In the genomic region with DNA sequence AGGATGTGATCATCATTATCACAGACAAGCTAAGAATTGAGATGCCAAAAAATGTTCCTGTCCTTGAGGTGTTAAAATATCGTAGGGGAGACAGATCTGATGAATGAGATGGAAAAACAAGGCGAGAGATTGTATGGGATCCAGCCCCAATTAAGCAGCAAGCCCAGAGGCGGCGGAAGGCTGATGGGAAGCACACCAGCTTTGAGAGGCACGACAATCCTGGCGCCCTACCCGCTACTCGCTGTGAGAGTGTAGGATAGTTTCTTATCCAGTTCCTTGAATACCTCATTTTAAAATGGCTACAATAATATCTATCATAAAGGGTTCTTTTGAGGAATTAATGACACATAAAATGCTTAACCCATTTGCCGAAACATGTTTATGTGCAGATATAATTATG, we compare ENCODE assay signal across 33 cellular contexts.
"Had no signal": no experiment of that assay in that cellular context is flagged by ENCODE, and none has a peak within 500 bp of the region (broad histone marks: within the 10 kb centered on the region; RNA-seq: fewer than 3 reads in every experiment).

No MANE protein-coding gene starts in this region.

- H3K27me3 Mint-ChIP-seq: activated CD4-positive, alpha-beta memory T cell treated with anti-CD3 and anti-CD28 coated beads, Interleukin-2, amount 10 ng/mL, durations not matched to agents 7 days and 5 days; activated T-cell treated with anti-CD3 and anti-CD28 coated beads, Interleukin-2, amount 50 U/mL, for 24 hours had no signal

- H3K27me3 ChIP-seq: ascending aorta, body of pancreas, MG63 had no signal

- H3K9me3 Mint-ChIP-seq: activated CD4-positive, alpha-beta memory T cell treated with anti-CD3 and anti-CD28 coated beads, Interleukin-2, amount 10 ng/mL, durations not matched to agents 7 days and 5 days; activated naive CD4-positive, alpha-beta T cell treated with anti-CD3 and anti-CD28 coated beads, Interleukin-2, amount 50 U/mL, for 24 hours; activated naive CD8-positive, alpha-beta T cell treated with anti-CD3 and anti-CD28 coated beads, Interleukin-2, amount 10 ng/mL, durations not matched to agents 7 days and 5 days; activated T-cell treated with anti-CD3 and anti-CD28 coated beads, Interleukin-2, amount 50 U/mL, for 24 hours; activated T-helper 2 cell treated with anti-CD3 and anti-CD28 coated beads, Interferon-gamma antibody, Interleukin-2, Interleukin-4, amounts not matched to agents 10 μg/mL and 5 μg/mL and 100 μg/mL, durations not matched to agents 14 hours and 24 hours and 36 hours had no signal

- H3K27ac Mint-ChIP-seq: activated CD4-positive, alpha-beta memory T cell treated with anti-CD3 and anti-CD28 coated beads, Interleukin-2, amount 10 ng/mL, durations not matched to agents 7 days and 5 days; activated naive CD4-positive, alpha-beta T cell treated with anti-CD3 and anti-CD28 coated beads, Interleukin-2, amount 50 U/mL, for 24 hours; activated naive CD8-positive, alpha-beta T cell treated with anti-CD3 and anti-CD28 coated beads, Interleukin-2, amount 10 ng/mL, durations not matched to agents 7 days and 5 days; activated T-cell treated with anti-CD3 and anti-CD28 coated beads, Interleukin-2, amount 50 U/mL, for 24 hours; activated T-helper 2 cell treated with anti-CD3 and anti-CD28 coated beads, Interferon-gamma antibody, Interleukin-2, Interleukin-4, amounts not matched to agents 10 μg/mL and 5 μg/mL and 100 μg/mL, durations not matched to agents 14 hours and 24 hours and 36 hours had no signal

- H3K4me1 ChIP-seq: ascending aorta, body of pancreas had no signal

- DNase-seq: activated CD4-positive, alpha-beta memory T cell treated with anti-CD3 and anti-CD28 coated beads, Interleukin-2, amount 10 ng/mL, durations not matched to agents 7 days and 5 days; activated CD4-positive, alpha-beta T cell treated with anti-CD3 and anti-CD28 coated beads for 1 hour; activated CD4-positive, alpha-beta T cell treated with anti-CD3 and anti-CD28 coated beads for 48 hours; activated CD4-positive, CD25-positive, alpha-beta regulatory T cell; activated CD8-positive, alpha-beta memory T cell treated with anti-CD3 and anti-CD28 coated beads for 24 hours; activated gamma-delta T cell; activated naive CD4-positive, alpha-beta T cell treated with Interleukin-2 at 50 U/mL for 16 hours; activated naive CD8-positive, alpha-beta T cell treated with anti-CD3 and anti-CD28 coated beads, Interleukin-2, amount 10 ng/mL, durations not matched to agents 7 days and 5 days; activated T-cell treated with anti-CD3 and anti-CD28 coated beads, Interleukin-2, amount 50 U/mL, for 24 hours; body of pancreas; caudate nucleus; Kasumi-1; KG1; MG63; NCI-H1048; NCI-H1105 treated with DMSO at 0.1 percent for 48 hours; NCI-H1436; NCI-H1694; NCI-H1930; NCI-H2081 treated with DMSO at 0.1 percent for 48 hours; NCI-H226; NCI-H446 treated with DMSO at 0.1 percent for 48 hours; NCI-H524; RPMI8226; SW 1271; T-helper 1 cell; T-helper 2 cell; T-helper 9 cell had no signal

- H3K4me3 Mint-ChIP-seq: activated CD4-positive, alpha-beta memory T cell treated with anti-CD3 and anti-CD28 coated beads, Interleukin-2, amount 10 ng/mL, durations not matched to agents 7 days and 5 days; activated naive CD4-positive, alpha-beta T cell treated with anti-CD3 and anti-CD28 coated beads, Interleukin-2, amount 50 U/mL, for 24 hours; activated naive CD8-positive, alpha-beta T cell treated with anti-CD3 and anti-CD28 coated beads, Interleukin-2, amount 10 ng/mL, durations not matched to agents 7 days and 5 days; activated T-cell treated with anti-CD3 and anti-CD28 coated beads, Interleukin-2, amount 50 U/mL, for 24 hours had no signal

- H3K27ac ChIP-seq: ascending aorta, body of pancreas, VCaP had no signal

- H3K4me3 ChIP-seq: ascending aorta, body of pancreas, MG63 had no signal

- H3K9me3 ChIP-seq: ascending aorta, body of pancreas, MG63 had no signal

- ATAC-seq: body of pancreas, Panc1 had no signal

- H3K36me3 Mint-ChIP-seq: activated naive CD4-positive, alpha-beta T cell treated with anti-CD3 and anti-CD28 coated beads, Interleukin-2, amount 50 U/mL, for 24 hours; activated naive CD8-positive, alpha-beta T cell treated with anti-CD3 and anti-CD28 coated beads, Interleukin-2, amount 10 ng/mL, durations not matched to agents 7 days and 5 days had no signal

- H3K36me3 ChIP-seq: ascending aorta, MG63 had no signal

- H3K4me1 Mint-ChIP-seq: activated CD4-positive, alpha-beta memory T cell treated with anti-CD3 and anti-CD28 coated beads, Interleukin-2, amount 10 ng/mL, durations not matched to agents 7 days and 5 days; activated naive CD4-positive, alpha-beta T cell treated with anti-CD3 and anti-CD28 coated beads, Interleukin-2, amount 50 U/mL, for 24 hours; activated naive CD8-positive, alpha-beta T cell treated with anti-CD3 and anti-CD28 coated beads, Interleukin-2, amount 10 ng/mL, durations not matched to agents 7 days and 5 days had no signal
